Comparison of ENCODE assay signal across 16 cellular contexts in the genomic region with DNA sequence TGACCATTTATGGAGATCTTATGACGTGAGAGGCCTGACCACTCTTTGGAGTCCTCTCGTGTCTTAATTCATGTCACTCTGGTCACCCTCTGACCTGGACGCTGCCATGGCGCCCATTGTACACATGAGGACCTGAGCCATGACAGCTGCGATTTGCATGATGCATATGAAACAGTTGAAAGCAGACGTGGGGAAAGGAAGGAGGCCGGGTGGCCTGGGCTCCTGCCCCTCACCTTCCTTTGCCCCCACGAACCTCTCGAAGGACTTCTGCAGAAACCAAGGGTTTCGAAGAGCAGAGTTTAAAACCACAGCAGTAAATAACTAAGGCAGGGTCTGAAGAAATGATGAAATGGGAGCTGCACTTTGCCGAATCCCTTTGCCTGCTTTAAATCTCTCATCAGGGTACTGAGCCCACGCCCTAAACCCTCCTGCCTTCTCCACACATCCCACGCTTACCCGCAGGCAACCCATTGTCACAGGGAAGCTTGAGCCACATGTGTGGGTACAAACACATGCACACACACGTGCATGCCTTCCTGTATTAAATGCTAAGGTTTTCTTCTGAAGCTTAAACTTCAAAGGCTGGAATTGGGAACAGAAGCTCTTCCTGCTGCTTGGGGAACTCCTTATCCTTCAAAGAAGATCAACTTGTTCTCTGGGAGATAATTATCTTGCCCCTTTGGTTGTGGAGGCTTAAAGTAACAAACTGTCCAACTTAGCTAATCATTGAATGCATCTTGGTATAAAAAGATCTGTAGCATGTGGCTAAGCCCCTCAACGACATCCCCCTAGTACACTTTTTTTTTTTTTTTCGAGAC. TPM values are rescaled to one million over a fixed set of nuclear protein-coding genes. Genes with fewer than 3 reads are reported as not detected.
DNase-seq lines count a peak whose midpoint lies in the region; ATAC-seq and TF ChIP-seq lines count a peak whose summit lies in the region.
"Had no signal": no experiment of that assay in that cellular context is flagged by ENCODE, and none has a peak within 500 bp of the region (broad histone marks: within the 10 kb centered on the region; RNA-seq: fewer than 3 reads in every experiment).

No MANE protein-coding gene starts in this region.

- peak; percentile 45 for ATAC-seq in stimulated activated effector memory CD8-positive, alpha-beta T cell treated with anti-CD3 and anti-CD28 coated beads, Interleukin-12 subunit alpha, Interleukin-12 subunit beta, amount 100 ng/mL, for 72 hours
- ATAC-seq: A549 had no signal

- DNase-seq in activated CD4-positive, alpha-beta memory T cell treated with anti-CD3 and anti-CD28 coated beads for 36 hours = peak; percentile 42
- DNase-seq in activated CD4-positive, alpha-beta memory T cell treated with anti-CD3 and anti-CD28 coated beads, Interleukin-2, amount 10 ng/mL, durations not matched to agents 7 days and 5 days = no peak
- DNase-seq in activated T-cell treated with anti-CD3 and anti-CD28 coated beads for 48 hours (ENCODE audit: low read depth) (peak; percentile 3), middle frontal gyrus (ENCODE audit: extremely low spot score, low spot score) (peak; percentile 13), SKM-1 treated with dmso at 0.1 percent for 144 hours (lab: John Stamatoyannopoulos, UW; ENCODE audit: unreplicated experiment) (no peak), Calu3 (no peak), 8988T (no peak)
- DNase-seq in stimulated activated effector memory CD8-positive, alpha-beta T cell treated with anti-CD3 and anti-CD28 coated beads, Interleukin-12 subunit alpha, Interleukin-12 subunit beta, amount 100 ng/mL, for 72 hours (ENCODE audit: low spot score in 2 of 2) = no peak
- DNase-seq: islet precursor cell, NCI-H2029, ovary, SHP77 had no signal

- no peaks in the 10 kb centered on the region for H3K9me3 Mint-ChIP-seq in activated CD4-positive, alpha-beta memory T cell treated with anti-CD3 and anti-CD28 coated beads for 36 hours
- H3K9me3 Mint-ChIP-seq in activated CD4-positive, alpha-beta memory T cell treated with anti-CD3 and anti-CD28 coated beads, Interleukin-2, amount 10 ng/mL, durations not matched to agents 7 days and 5 days = no peaks in the 10 kb centered on the region
- H3K9me3 Mint-ChIP-seq in stimulated activated effector memory CD8-positive, alpha-beta T cell treated with anti-CD3 and anti-CD28 coated beads, Interleukin-12 subunit alpha, Interleukin-12 subunit beta, amount 100 ng/mL, for 72 hours = no peaks in the 10 kb centered on the region
- peaks cover 7% of the 10 kb centered on the region for H3K9me3 Mint-ChIP-seq in Calu3 (ENCODE audit: low read depth, unreplicated experiment)

- intact Hi-C loops in activated CD4-positive, alpha-beta memory T cell treated with anti-CD3 and anti-CD28 coated beads for 36 hours (cut with micrococcal nuclease) = no loop called here
- intact Hi-C loops in Calu3 (cut with micrococcal nuclease; ENCODE audit: unreplicated experiment) = no loop called here

- no TSS peak for BruUV-seq in Calu3 (replicated peaks; lab: Mats Ljungman, UMichigan)

- no peaks in the 10 kb centered on the region for H3K36me3 Mint-ChIP-seq in activated CD4-positive, alpha-beta memory T cell treated with anti-CD3 and anti-CD28 coated beads for 36 hours
- H3K36me3 Mint-ChIP-seq in activated CD4-positive, alpha-beta memory T cell treated with anti-CD3 and anti-CD28 coated beads, Interleukin-2, amount 10 ng/mL, durations not matched to agents 7 days and 5 days (ENCODE audit: low read depth) = no peaks in the 10 kb centered on the region
- no peaks in the 10 kb centered on the region for H3K36me3 Mint-ChIP-seq in stimulated activated effector memory CD8-positive, alpha-beta T cell treated with anti-CD3 and anti-CD28 coated beads, Interleukin-12 subunit alpha, Interleukin-12 subunit beta, amount 100 ng/mL, for 72 hours
- peaks cover 3% of the 10 kb centered on the region for H3K36me3 Mint-ChIP-seq in Calu3 (ENCODE audit: insufficient read depth, unreplicated experiment)
- H3K36me3 Mint-ChIP-seq: CD8-positive, alpha-beta memory T cell had no signal

- POLR2A ChIA-PET in activated CD4-positive, alpha-beta memory T cell treated with anti-CD3 and anti-CD28 coated beads for 36 hours (lab: Charles Lee) = no interaction called here
- POLR2A ChIA-PET in activated CD4-positive, alpha-beta memory T cell treated with anti-CD3 and anti-CD28 coated beads, Interleukin-2, amount 10 ng/mL, durations not matched to agents 7 days and 5 days (lab: Charles Lee) = no interaction called here

- no peak overlapping the region for H3K27ac Mint-ChIP-seq in activated CD4-positive, alpha-beta memory T cell treated with anti-CD3 and anti-CD28 coated beads for 36 hours
- no peak overlapping the region for H3K27ac Mint-ChIP-seq in activated CD4-positive, alpha-beta memory T cell treated with anti-CD3 and anti-CD28 coated beads, Interleukin-2, amount 10 ng/mL, durations not matched to agents 7 days and 5 days
- H3K27ac Mint-ChIP-seq in stimulated activated effector memory CD8-positive, alpha-beta T cell treated with anti-CD3 and anti-CD28 coated beads, Interleukin-12 subunit alpha, Interleukin-12 subunit beta, amount 100 ng/mL, for 72 hours = no peak overlapping the region
- H3K27ac Mint-ChIP-seq in Calu3 (ENCODE audit: unreplicated experiment) = no peak overlapping the region
- H3K27ac Mint-ChIP-seq: CD8-positive, alpha-beta memory T cell had no signal

- H3K27me3 Mint-ChIP-seq in activated CD4-positive, alpha-beta memory T cell treated with anti-CD3 and anti-CD28 coated beads for 36 hours = peaks cover 9% of the 10 kb centered on the region
- peaks cover 21% of the 10 kb centered on the region for H3K27me3 Mint-ChIP-seq in activated CD4-positive, alpha-beta memory T cell treated with anti-CD3 and anti-CD28 coated beads, Interleukin-2, amount 10 ng/mL, durations not matched to agents 7 days and 5 days
- peaks cover 10% of the 10 kb centered on the region for H3K27me3 Mint-ChIP-seq in Calu3 (ENCODE audit: unreplicated experiment)

- H3K4me1 Mint-ChIP-seq in activated CD4-positive, alpha-beta memory T cell treated with anti-CD3 and anti-CD28 coated beads for 36 hours (ENCODE audit: low read depth) = peaks cover 11% of the 10 kb centered on the region
- peaks cover 1% of the 10 kb centered on the region for H3K4me1 Mint-ChIP-seq in activated CD4-positive, alpha-beta memory T cell treated with anti-CD3 and anti-CD28 coated beads, Interleukin-2, amount 10 ng/mL, durations not matched to agents 7 days and 5 days
- no peaks in the 10 kb centered on the region for H3K4me1 Mint-ChIP-seq in stimulated activated effector memory CD8-positive, alpha-beta T cell treated with anti-CD3 and anti-CD28 coated beads, Interleukin-12 subunit alpha, Interleukin-12 subunit beta, amount 100 ng/mL, for 72 hours
- H3K4me1 Mint-ChIP-seq in Calu3 (ENCODE audit: low read depth, unreplicated experiment) = peaks cover 20% of the 10 kb centered on the region

- CTCF ChIA-PET in activated CD4-positive, alpha-beta memory T cell treated with anti-CD3 and anti-CD28 coated beads for 36 hours (lab: Charles Lee) = interaction anchor here (0.5 to 2.0 kb wide), 4 partner anchors 56 to 117 kb away, joined by 3 to 7 read pairs (median 4); no protein-coding TSS in a partner anchor
- CTCF ChIA-PET in activated CD4-positive, alpha-beta memory T cell treated with anti-CD3 and anti-CD28 coated beads, Interleukin-2, amount 10 ng/mL, durations not matched to agents 7 days and 5 days (lab: Charles Lee) = interaction anchor here (1.3 kb wide), 1 partner anchor 110 kb away, joined by 5 read pairs; no protein-coding TSS in a partner anchor
- CTCF ChIA-PET in Calu3 (lab: Charles Lee) = interaction anchor here (1.6 kb wide), 1 partner anchor 11 kb away, joined by 5 read pairs; no protein-coding TSS in a partner anchor

- H3K4me3 Mint-ChIP-seq in activated CD4-positive, alpha-beta memory T cell treated with anti-CD3 and anti-CD28 coated beads for 36 hours = no peak overlapping the region
- H3K4me3 Mint-ChIP-seq in activated CD4-positive, alpha-beta memory T cell treated with anti-CD3 and anti-CD28 coated beads, Interleukin-2, amount 10 ng/mL, durations not matched to agents 7 days and 5 days = no peak overlapping the region
- H3K4me3 Mint-ChIP-seq in stimulated activated effector memory CD8-positive, alpha-beta T cell treated with anti-CD3 and anti-CD28 coated beads, Interleukin-12 subunit alpha, Interleukin-12 subunit beta, amount 100 ng/mL, for 72 hours = no peak overlapping the region
- H3K4me3 Mint-ChIP-seq in Calu3 (ENCODE audit: low read depth, unreplicated experiment) = no peak overlapping the region
- H3K4me3 Mint-ChIP-seq: CD8-positive, alpha-beta memory T cell had no signal

- no peak for TF ChIP-seq CTCF in Calu3 (IDR thresholded peaks at IDR 0.05; ENCODE audit: unreplicated experiment)

RNA-seq across cellular contexts. Expression of a gene that starts 11.7 kb away (rescaled TPM):
- total RNA-seq in activated CD4-positive, alpha-beta memory T cell treated with anti-CD3 and anti-CD28 coated beads for 36 hours = not detected
- not detected for total RNA-seq in activated CD4-positive, alpha-beta memory T cell treated with anti-CD3 and anti-CD28 coated beads, Interleukin-2, amount 10 ng/mL, durations not matched to agents 7 days and 5 days
- total RNA-seq in Calu3 (2022) = not detected in 2 replicates
- total RNA-seq: CD8-positive, alpha-beta memory T cell; mesenteric fat pad; urinary bladder had no signal

RNA-seq across cellular contexts. Expression of a gene that starts 13.7 kb away (rescaled TPM):
- total RNA-seq in activated CD4-positive, alpha-beta memory T cell treated with anti-CD3 and anti-CD28 coated beads for 36 hours = not detected
- not detected for total RNA-seq in activated CD4-positive, alpha-beta memory T cell treated with anti-CD3 and anti-CD28 coated beads, Interleukin-2, amount 10 ng/mL, durations not matched to agents 7 days and 5 days
- not detected in 2 replicates for total RNA-seq in Calu3 (2022)
- total RNA-seq: CD8-positive, alpha-beta memory T cell; mesenteric fat pad; urinary bladder had no signal

Comparison
In these comparisons a context has a peak if more than half of its experiments do, and no peak if none do; other contexts are left out.
1. DNase-seq: peak in activated CD4-positive, alpha-beta memory T cell treated with anti-CD3 and anti-CD28 coated beads for 36 hours (single experiment), activated T-cell treated with anti-CD3 and anti-CD28 coated beads for 48 hours (single experiment) and middle frontal gyrus (single experiment); none in activated CD4-positive, alpha-beta memory T cell treated with anti-CD3 and anti-CD28 coated beads, Interleukin-2, amount 10 ng/mL, durations not matched to agents 7 days and 5 days (single experiment), stimulated activated effector memory CD8-positive, alpha-beta T cell treated with anti-CD3 and anti-CD28 coated beads, Interleukin-12 subunit alpha, Interleukin-12 subunit beta, amount 100 ng/mL, for 72 hours (0 of 2), SKM-1 treated with dmso at 0.1 percent for 144 hours (single experiment), Calu3 (single experiment) and 8988T (single experiment).